Comparison of ENCODE assay signal across 21 cellular contexts in the genomic region with DNA sequence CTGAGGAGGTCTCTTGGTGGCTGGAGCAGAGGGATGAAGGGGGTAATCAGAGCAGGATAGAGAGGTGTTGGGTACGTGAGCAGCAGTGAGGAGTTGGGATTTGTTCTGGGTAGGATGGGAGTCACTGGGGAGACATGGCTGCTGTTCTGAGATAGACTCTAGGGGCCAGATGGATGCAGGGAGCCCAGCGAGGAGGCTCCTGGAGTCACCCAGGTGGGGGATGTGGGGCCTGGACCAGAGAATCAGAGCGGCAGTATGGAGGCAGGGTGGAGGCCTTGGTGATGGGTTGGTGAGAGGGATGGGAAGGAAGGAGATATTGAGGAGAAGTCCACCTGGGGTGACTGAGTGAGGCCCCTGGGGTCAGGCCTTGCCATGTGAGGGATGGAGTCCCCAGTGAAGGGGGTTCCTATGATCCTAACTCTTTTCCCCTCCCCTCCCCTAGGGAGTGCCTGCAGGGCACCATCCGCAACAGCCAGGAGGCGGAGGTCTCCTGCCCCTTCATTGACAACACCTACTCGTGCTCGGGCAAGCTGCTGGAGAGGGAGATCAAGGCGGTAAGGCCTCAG. TPM values are rescaled to one million over a fixed set of nuclear protein-coding genes. Genes with fewer than 3 reads are reported as not detected.
A peak's percentile ranks its signal among the peaks of the same experiment; 100 is the strongest.
DNase-seq lines count a peak whose midpoint lies in the region; ATAC-seq, FAIRE-seq and TF ChIP-seq lines count a peak whose summit lies in the region.
"Had no signal": no experiment of that assay in that cellular context is flagged by ENCODE, and none has a peak within 500 bp of the region (broad histone marks: within the 10 kb centered on the region; RNA-seq: fewer than 3 reads in every experiment).

No MANE protein-coding gene starts in this region.

- H3K9me3 Mint-ChIP-seq in effector memory CD8-positive, alpha-beta T cell: no peaks in the 10 kb centered on the region
- H3K9me3 Mint-ChIP-seq: nephron; stimulated activated naive CD8-positive, alpha-beta T cell treated with anti-CD3 and anti-CD28 coated beads, Interleukin-15, amount 100 ng/mL, for 72 hours had no signal

- TF ChIP-seq RAD21 in HepG2 (CRISPR knock-in tag; IDR thresholded peaks at IDR 0.05): no peak

- CTCF ChIA-PET in HepG2 (lab: Yijun Ruan, JAX; ENCODE audit: low intra/inter-chr PET ratio, low total read pairs): no interaction called here
- CTCF ChIA-PET in Panc1 (lab: Charles Lee): no interaction called here

- no peaks in the 10 kb centered on the region for H3K27me3 Mint-ChIP-seq in effector memory CD8-positive, alpha-beta T cell
- H3K27me3 Mint-ChIP-seq: stimulated activated naive CD8-positive, alpha-beta T cell treated with anti-CD3 and anti-CD28 coated beads, Interleukin-15, amount 100 ng/mL, for 72 hours had no signal

- H4K20me1 ChIP-seq in HepG2 (ENCODE audit: insufficient read depth, low read length): no peaks in the 10 kb centered on the region

- intact Hi-C loops in HepG2 (cut with micrococcal nuclease; ENCODE audit: unreplicated experiment): no loop called here
- intact Hi-C loops in right lobe of liver (cut with DNase I): no loop called here
- intact Hi-C loops in Panc1 (cut with micrococcal nuclease; ENCODE audit: unreplicated experiment): no loop called here

- POLR2A ChIA-PET in HepG2 (lab: Yijun Ruan, JAX): interaction anchor here (0.8 to 2.6 kb wide), 7 partner anchors 10 to 74 kb away, joined by 3 to 8 read pairs (median 6); a partner anchor contains a TSS
- POLR2A ChIA-PET in Panc1 (lab: Charles Lee): no interaction called here

- TF ChIP-seq POLR2A in HepG2 (IDR thresholded peaks at IDR 0.05; ENCODE audit: insufficient read depth in 1 of 2, low read depth in 2 of 2, low read length in 2 of 2) (no peak), right lobe of liver (IDR thresholded peaks at IDR 0.05) (no peak)

- H3K4me1 ChIP-seq in HepG2 (ENCODE audit: insufficient read depth, low read length): no peaks in the 10 kb centered on the region
- peaks cover 0 to 19% (median 7%) of the 10 kb centered on the region in 4 donors for H3K4me1 ChIP-seq in right lobe of liver
- peaks cover 13% of the 10 kb centered on the region; the same call in 1 of the 2 replicates for H3K4me1 ChIP-seq in Panc1 (ENCODE audit: control insufficient read depth, insufficient read depth, low read length)
- H3K4me1 ChIP-seq: colonic mucosa had no signal

- no peaks in the 10 kb centered on the region for H3K79me2 ChIP-seq in HepG2 (ENCODE audit: insufficient read depth, low read length)

- FAIRE-seq in HepG2 (lab: Jason Lieb, UNC): no peak

- no peak for TF ChIP-seq EP300 in HepG2 (IDR thresholded peaks at IDR 0.05; ENCODE audit: low read depth in 2 of 2, low read length in 2 of 2)
- no peak for TF ChIP-seq EP300 in HepG2 (CRISPR knock-in tag; IDR thresholded peaks at IDR 0.05; ENCODE audit: borderline replicate concordance)

- BruUV-seq in HepG2 (replicated peaks; lab: Mats Ljungman, UMichigan) (TSS peak; percentile 41), Panc1 (replicated peaks; lab: Mats Ljungman, UMichigan) (TSS peak; percentile 42)

- 98% methylated on average over 7 of the region's 8 CpGs for WGBS in HepG2 (ENCODE audit: low lambda C conversion rate)
- 81% methylated on average over 5 of the region's 8 CpGs for WGBS in right lobe of liver (ENCODE audit: insufficient coverage, low coverage, low lambda C conversion rate, missing lambda C conversion rate)

- H3K4me1 Mint-ChIP-seq in effector memory CD8-positive, alpha-beta T cell (ENCODE audit: low read depth in 2 of 2): peaks cover 9 to 11% of the 10 kb centered on the region in 2 donors

- H3K4me3 ChIP-seq in HepG2 (replicated peaks in 1 of 3; ENCODE audit: insufficient read depth in 1 of 3, low read depth in 2 of 3, low read length in 3 of 3): no peak overlapping the region
- no peak overlapping the region for H3K4me3 ChIP-seq in right lobe of liver
- H3K4me3 ChIP-seq in Panc1 (ENCODE audit: low read depth in 2 of 2, low read length in 2 of 2): no peak overlapping the region
- H3K4me3 ChIP-seq: colonic mucosa, heart right ventricle, left ventricle myocardium inferior had no signal

- no peak overlapping the region for H2AFZ ChIP-seq in HepG2 (ENCODE audit: low read length)

- in situ Hi-C loops in HepG2 (cut with HindIII; ENCODE audit: extremely low pct_ligation_motif_present, low pct_unique_long_range_greater_than_20kb): no loop called here
- in situ Hi-C loops in Panc1 (cut with HindIII; ENCODE audit: low pct_unique_long_range_greater_than_20kb, low sequenced_read_pairs): no loop called here

- peak overlapping the region; percentile 76 to 84 for H3K27ac Mint-ChIP-seq in effector memory CD8-positive, alpha-beta T cell
- H3K27ac Mint-ChIP-seq: nephron had no signal

- peaks cover 67% of the 10 kb centered on the region for H3K36me3 Mint-ChIP-seq in effector memory CD8-positive, alpha-beta T cell (ENCODE audit: insufficient read depth)

- ATAC-seq in HepG2 (no peak), right lobe of liver (no peak), Panc1 (no peak)
- ATAC-seq in effector memory CD8-positive, alpha-beta T cell (replicated peaks): no peak

- no peak overlapping the region for H3K4me2 ChIP-seq in HepG2 (ENCODE audit: low read depth, low read length)

- H3K27me3 ChIP-seq in HepG2 (ENCODE audit: control insufficient read depth in 1 of 2, insufficient read depth in 2 of 2, low read length in 2 of 2) (no peaks in the 10 kb centered on the region), right lobe of liver (no peaks in the 10 kb centered on the region), Panc1 (ENCODE audit: control insufficient read depth, insufficient read depth, low read length) (no peaks in the 10 kb centered on the region)
- H3K27me3 ChIP-seq: colonic mucosa, heart right ventricle, transverse colon had no signal

- no peak overlapping the region for H3K27ac ChIP-seq in HepG2 (ENCODE audit: extremely low read length, insufficient read depth, low read length)
- no peak overlapping the region for H3K27ac ChIP-seq in right lobe of liver
- no peak overlapping the region for H3K27ac ChIP-seq in Panc1 (ENCODE audit: low read length)
- H3K27ac ChIP-seq: colonic mucosa, heart right ventricle, left ventricle myocardium inferior had no signal

- no peak for DNase-seq in HepG2 (ENCODE audit: low spot score)
- DNase-seq in right lobe of liver: no peak
- DNase-seq in Panc1 (ENCODE audit: low read depth, low spot score): no peak
- DNase-seq in effector memory CD8-positive, alpha-beta T cell: no peak
- no peak for DNase-seq in stimulated activated CD4-positive, alpha-beta T cell treated with anti-CD3 and anti-CD28 coated beads, Interleukin-12 subunit alpha, Interleukin-12 subunit beta, amount 100 ng/mL, for 4 hours
- no peak for DNase-seq in pons (ENCODE audit: low spot score)
- DNase-seq in OCI-M1 (lab: John Stamatoyannopoulos, UW): no peak
- DNase-seq: activated CD4-positive, CD25-positive, alpha-beta regulatory T cell treated with anti-CD3 and anti-CD28 coated beads, Interleukin-2, amount 50 U/mL, for 72 hours; activated naive CD4-positive, alpha-beta T cell treated with Interleukin-2 at 50 U/mL for 16 hours; AML-193; colonic mucosa; heart right ventricle; left ventricle myocardium inferior; midbrain; NCI-H1417; NK-92 treated with Interleukin-12 subunit alpha and Interleukin-12 subunit beta, amount 100 ng/mL, for 24 hours; stimulated activated CD4-positive, alpha-beta T cell treated with anti-CD3 and anti-CD28 coated beads, Interleukin-2, amount 100 ng/mL, for 24 hours; stimulated activated naive CD8-positive, alpha-beta T cell treated with anti-CD3 and anti-CD28 coated beads, Interleukin-15, amount 100 ng/mL, for 72 hours; T-helper 9 cell had no signal

- H3K9me3 ChIP-seq in HepG2 (ENCODE audit: low read length): no peaks in the 10 kb centered on the region
- H3K9me3 ChIP-seq in right lobe of liver: no peaks in the 10 kb centered on the region
- H3K9me3 ChIP-seq in Panc1 (ENCODE audit: control insufficient read depth, insufficient read depth, low read depth, low read length): no peaks in the 10 kb centered on the region
- H3K9me3 ChIP-seq: colonic mucosa, heart right ventricle, left ventricle myocardium inferior, transverse colon had no signal

- no peak overlapping the region for H3K9ac ChIP-seq in HepG2 (ENCODE audit: insufficient read depth, low read depth, low read length)

- TF ChIP-seq CTCF in HepG2 (CRISPR knock-in tag; IDR thresholded peaks at IDR 0.05) (no peak), right lobe of liver (IDR thresholded peaks at IDR 0.05) (no peak), Panc1 (IDR thresholded peaks at IDR 0.05) (no peak)

- H3K36me3 ChIP-seq in HepG2 (replicated peaks in 1 of 2; ENCODE audit: control insufficient read depth in 1 of 2, insufficient read depth in 2 of 2, low read length in 2 of 2) (peaks cover 47 to 75% of the 10 kb centered on the region in 2 experiments), right lobe of liver (peaks cover 0 to 33% (median 12%) of the 10 kb centered on the region in 4 donors), Panc1 (ENCODE audit: control insufficient read depth, insufficient read depth, low read length) (peaks cover 5% of the 10 kb centered on the region)
- H3K36me3 ChIP-seq: colonic mucosa had no signal

- H3K4me3 Mint-ChIP-seq in effector memory CD8-positive, alpha-beta T cell: no peak overlapping the region
- H3K4me3 Mint-ChIP-seq: nephron; stimulated activated naive CD8-positive, alpha-beta T cell treated with anti-CD3 and anti-CD28 coated beads, Interleukin-15, amount 100 ng/mL, for 72 hours had no signal

RNA-seq across cellular contexts. Expression of a gene that starts 13.7 kb away (rescaled TPM):
- total RNA-seq in HepG2 (2016; rRNA removed; fragmentation: Illumina TruSeq; extraction: Trizol): 121 and 149 TPM in 2 replicates
- 176 and 212 TPM in 2 replicates for total RNA-seq in HepG2 (2016; cell fraction: cytosol; rRNA removed; fragmentation: Illumina TruSeq; extraction: Trizol; ENCODE audit: low read depth)
- 110 and 147 TPM in 2 replicates for total RNA-seq in HepG2 (2016; cell fraction: insoluble cytoplasmic fraction; rRNA removed; fragmentation: Illumina TruSeq; extraction: Trizol)
- 217 and 241 TPM in 2 replicates for total RNA-seq in HepG2 (2016; cell fraction: membrane; rRNA removed; fragmentation: Illumina TruSeq; extraction: Trizol)
- total RNA-seq in HepG2 (2016; cell fraction: nucleus; rRNA removed; fragmentation: Illumina TruSeq; extraction: Trizol): 83.9 and 95.5 TPM in 2 replicates
- polyA plus RNA-seq in HepG2 (2011; rRNA removed): 215 and 270 TPM in 2 replicates
- polyA plus RNA-seq in HepG2 (2011; cell fraction: cytosol; rRNA removed): 171 and 196 TPM in 2 replicates
- 558 and 618 TPM in 2 replicates for polyA plus RNA-seq in HepG2 (2011; cell fraction: nucleus; rRNA removed)
- polyA plus RNA-seq in HepG2 (2012): 207 and 311 TPM in 2 replicates
- polyA plus RNA-seq in HepG2 (2016; cell fraction: cytosol; fragmentation: Illumina TruSeq; extraction: Trizol; ENCODE audit: low read depth): 291 and 331 TPM in 2 replicates
- 144 and 159 TPM in 2 replicates for polyA plus RNA-seq in HepG2 (2016; cell fraction: insoluble cytoplasmic fraction; fragmentation: Illumina TruSeq; extraction: Trizol; ENCODE audit: low read depth)
- 277 and 299 TPM in 2 replicates for polyA plus RNA-seq in HepG2 (2016; cell fraction: membrane; fragmentation: Illumina TruSeq; extraction: Trizol; ENCODE audit: low read depth)
- 357 and 365 TPM in 2 replicates for polyA plus RNA-seq in HepG2 (2016; cell fraction: nucleus; fragmentation: Illumina TruSeq; extraction: Trizol; ENCODE audit: insufficient read depth, low read depth)
- 36.5 and 119 TPM in 2 replicates for polyA minus RNA-seq in HepG2 (2011; rRNA and poly(A)+ RNA removed; ENCODE audit: low replicate concordance)
- polyA minus RNA-seq in HepG2 (2011; cell fraction: cytosol; rRNA and poly(A)+ RNA removed): 65.9 and 88.8 TPM in 2 replicates
- polyA minus RNA-seq in HepG2 (2011; cell fraction: nucleus; rRNA and poly(A)+ RNA removed): 102 and 144 TPM in 2 replicates
- 100 to 1,000 TPM in 2 of 6 experiments, 10 to 100 TPM in 4; 63.1 to 113 (median 85.6) TPM for total RNA-seq in right lobe of liver
- 97.1 TPM for total RNA-seq in Panc1 (2021; ENCODE audit: unreplicated experiment)
- polyA plus RNA-seq in Panc1 (2012; ENCODE audit: insufficient read length): 109 TPM

RNA-seq across cellular contexts. Expression of a gene that starts 40.6 kb away (rescaled TPM):
- total RNA-seq in HepG2 (2016; rRNA removed; fragmentation: Illumina TruSeq; extraction: Trizol) (36.6 and 45.9 TPM in 2 replicates), right lobe of liver (10 to 100 TPM; 10.8 to 21.4 (median 13.9) TPM), Panc1 (2021; ENCODE audit: unreplicated experiment) (42.1 TPM)
- 24.9 and 29.1 TPM in 2 replicates for total RNA-seq in HepG2 (2016; cell fraction: cytosol; rRNA removed; fragmentation: Illumina TruSeq; extraction: Trizol; ENCODE audit: low read depth)
- 36.8 and 43.1 TPM in 2 replicates for total RNA-seq in HepG2 (2016; cell fraction: insoluble cytoplasmic fraction; rRNA removed; fragmentation: Illumina TruSeq; extraction: Trizol)
- 49.8 and 56.6 TPM in 2 replicates for total RNA-seq in HepG2 (2016; cell fraction: membrane; rRNA removed; fragmentation: Illumina TruSeq; extraction: Trizol)
- 26.9 and 31.0 TPM in 2 replicates for total RNA-seq in HepG2 (2016; cell fraction: nucleus; rRNA removed; fragmentation: Illumina TruSeq; extraction: Trizol)
- 47.1 and 55.2 TPM in 2 replicates for polyA plus RNA-seq in HepG2 (2011; rRNA removed)
- 46.2 and 50.9 TPM in 2 replicates for polyA plus RNA-seq in HepG2 (2011; cell fraction: cytosol; rRNA removed)
- polyA plus RNA-seq in HepG2 (2011; cell fraction: nucleus; rRNA removed): 67.6 and 73.0 TPM in 2 replicates
- 26.7 and 33.9 TPM in 2 replicates for polyA plus RNA-seq in HepG2 (2012)
- 27.0 and 32.1 TPM in 2 replicates for polyA plus RNA-seq in HepG2 (2016; cell fraction: cytosol; fragmentation: Illumina TruSeq; extraction: Trizol; ENCODE audit: low read depth)
- polyA plus RNA-seq in HepG2 (2016; cell fraction: insoluble cytoplasmic fraction; fragmentation: Illumina TruSeq; extraction: Trizol; ENCODE audit: low read depth): 46.6 and 47.0 TPM in 2 replicates
- 37.5 and 43.9 TPM in 2 replicates for polyA plus RNA-seq in HepG2 (2016; cell fraction: membrane; fragmentation: Illumina TruSeq; extraction: Trizol; ENCODE audit: low read depth)
- polyA plus RNA-seq in HepG2 (2016; cell fraction: nucleus; fragmentation: Illumina TruSeq; extraction: Trizol; ENCODE audit: insufficient read depth, low read depth): 57.7 and 59.0 TPM in 2 replicates
- polyA minus RNA-seq in HepG2 (2011; rRNA and poly(A)+ RNA removed; ENCODE audit: low replicate concordance): 35.8 and 117 TPM in 2 replicates
- polyA minus RNA-seq in HepG2 (2011; cell fraction: cytosol; rRNA and poly(A)+ RNA removed): 21.9 and 28.9 TPM in 2 replicates
- polyA minus RNA-seq in HepG2 (2011; cell fraction: nucleus; rRNA and poly(A)+ RNA removed): 37.1 and 38.0 TPM in 2 replicates
- polyA plus RNA-seq in Panc1 (2012; ENCODE audit: insufficient read length): 32.8 TPM

RNA-seq across cellular contexts. Expression of a gene that starts 41.2 kb away (rescaled TPM):
- total RNA-seq in HepG2 (2016; rRNA removed; fragmentation: Illumina TruSeq; extraction: Trizol) (106 and 115 TPM in 2 replicates), right lobe of liver (100 to 1,000 TPM in 2 of 6 experiments, 10 to 100 TPM in 4; 15.1 to 139 (median 34.1) TPM), Panc1 (2021; ENCODE audit: unreplicated experiment) (35.6 TPM)
- 40.1 and 45.0 TPM in 2 replicates for total RNA-seq in HepG2 (2016; cell fraction: cytosol; rRNA removed; fragmentation: Illumina TruSeq; extraction: Trizol; ENCODE audit: low read depth)
- total RNA-seq in HepG2 (2016; cell fraction: insoluble cytoplasmic fraction; rRNA removed; fragmentation: Illumina TruSeq; extraction: Trizol): 106 and 115 TPM in 2 replicates
- 107 and 130 TPM in 2 replicates for total RNA-seq in HepG2 (2016; cell fraction: membrane; rRNA removed; fragmentation: Illumina TruSeq; extraction: Trizol)
- total RNA-seq in HepG2 (2016; cell fraction: nucleus; rRNA removed; fragmentation: Illumina TruSeq; extraction: Trizol): 47.6 and 54.9 TPM in 2 replicates
- 150 and 241 TPM in 2 replicates for polyA plus RNA-seq in HepG2 (2011; rRNA removed)
- 165 and 177 TPM in 2 replicates for polyA plus RNA-seq in HepG2 (2011; cell fraction: cytosol; rRNA removed)
- 122 and 148 TPM in 2 replicates for polyA plus RNA-seq in HepG2 (2011; cell fraction: nucleus; rRNA removed)
- 78.0 and 193 TPM in 2 replicates for polyA plus RNA-seq in HepG2 (2012)
- polyA plus RNA-seq in HepG2 (2016; cell fraction: cytosol; fragmentation: Illumina TruSeq; extraction: Trizol; ENCODE audit: low read depth): 33.6 and 42.0 TPM in 2 replicates
- polyA plus RNA-seq in HepG2 (2016; cell fraction: insoluble cytoplasmic fraction; fragmentation: Illumina TruSeq; extraction: Trizol; ENCODE audit: low read depth): 99.1 and 105 TPM in 2 replicates
- polyA plus RNA-seq in HepG2 (2016; cell fraction: membrane; fragmentation: Illumina TruSeq; extraction: Trizol; ENCODE audit: low read depth): 76.6 and 88.5 TPM in 2 replicates
- 77.9 and 79.0 TPM in 2 replicates for polyA plus RNA-seq in HepG2 (2016; cell fraction: nucleus; fragmentation: Illumina TruSeq; extraction: Trizol; ENCODE audit: insufficient read depth, low read depth)
- polyA minus RNA-seq in HepG2 (2011; rRNA and poly(A)+ RNA removed; ENCODE audit: low replicate concordance): 66.9 and 301 TPM in 2 replicates
- polyA minus RNA-seq in HepG2 (2011; cell fraction: cytosol; rRNA and poly(A)+ RNA removed): 115 and 151 TPM in 2 replicates
- 35.9 and 65.3 TPM in 2 replicates for polyA minus RNA-seq in HepG2 (2011; cell fraction: nucleus; rRNA and poly(A)+ RNA removed)
- 41.6 TPM for polyA plus RNA-seq in Panc1 (2012; ENCODE audit: insufficient read length)
